ENCODE assay signal across 8 cellular contexts in the genomic region with DNA sequence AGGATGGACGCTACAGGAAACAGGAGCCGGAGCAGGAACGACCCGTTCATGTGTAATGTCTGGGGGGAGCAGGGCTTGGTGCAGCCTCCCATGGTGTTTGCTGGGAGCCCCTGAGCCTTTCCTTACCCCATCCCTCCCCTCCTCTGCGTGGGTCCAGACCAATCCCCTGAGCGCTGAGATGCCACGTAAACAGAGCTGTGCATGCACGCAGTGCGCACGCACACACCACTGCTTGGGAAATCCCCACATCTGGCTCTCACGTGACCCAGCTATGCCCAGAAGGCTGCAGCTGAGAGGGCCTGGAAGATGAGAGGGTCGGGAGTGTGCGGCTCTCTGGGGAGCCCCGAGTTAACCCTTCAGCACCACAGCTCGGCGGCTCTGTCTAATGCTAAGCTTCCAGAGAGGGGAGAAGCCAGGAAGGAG.
DNase-seq lines count a peak whose midpoint lies in the region; ATAC-seq and TF ChIP-seq lines count a peak whose summit lies in the region.

No MANE protein-coding gene starts in this region.

- 3 to 14% (median 8%) methylated on average over 13 to 16 of the region's 16 CpGs for WGBS in spleen, 5 donors

- peaks cover 23% of the 10 kb centered on the region for H3K4me1 Mint-ChIP-seq in T-helper 1 cell treated with Interleukin-12 subunit alpha and Interleukin-12 subunit beta and Interleukin-4 antibody, amounts not matched to agents 30 μg/mL and 1 μg/mL, for 36 hours (ENCODE audit: low read depth)
- H3K4me1 Mint-ChIP-seq in immature natural killer cell, result no peaks in the 10 kb centered on the region

- intact Hi-C loops in ascending aorta (cut with DNase I), result no loop called here
- intact Hi-C loops in spleen (cut with DNase I; ENCODE audit: low total_unique reads), result no loop called here

- no peaks in the 10 kb centered on the region for H3K27me3 ChIP-seq in ascending aorta
- H3K27me3 ChIP-seq in spleen (replicated peaks in 1 of 7), result no peaks in the 10 kb centered on the region

- no peaks in the 10 kb centered on the region for H3K9me3 Mint-ChIP-seq in T-helper 1 cell treated with Interleukin-12 subunit alpha and Interleukin-12 subunit beta and Interleukin-4 antibody, amounts not matched to agents 30 μg/mL and 1 μg/mL, for 36 hours
- H3K9me3 Mint-ChIP-seq in immature natural killer cell, result no peaks in the 10 kb centered on the region

- no peaks in the 10 kb centered on the region for H3K36me3 ChIP-seq in ascending aorta
- H3K36me3 ChIP-seq in spleen, result no peaks in the 10 kb centered on the region

- H3K4me1 ChIP-seq in ascending aorta (no peaks in the 10 kb centered on the region), spleen (peaks cover 19 to 47% (median 34%) of the 10 kb centered on the region in 6 donors)

- ATAC-seq in GM18868 (IDR thresholded peaks at IDR 0.05; ENCODE audit: unreplicated experiment), result peak; percentile 93
- ATAC-seq in HG03045 (IDR thresholded peaks at IDR 0.05; ENCODE audit: unreplicated experiment), result peak; percentile 79

- TF ChIP-seq CTCF in ascending aorta (IDR thresholded peaks at IDR 0.05), result no peak
- no peak for TF ChIP-seq CTCF in spleen (IDR thresholded peaks at IDR 0.05 in 8 of 11, conservative IDR thresholded peaks at IDR 0.05 in 3 of 11)

- no peak overlapping the region for H3K4me3 ChIP-seq in ascending aorta
- H3K4me3 ChIP-seq in spleen, result peak overlapping the region in 7 of 8 donors; percentile 5 to 59 (median 21)

- peak overlapping the region in 1 of 2 donors; percentile 31 for H3K27ac ChIP-seq in ascending aorta
- H3K27ac ChIP-seq in spleen, result peak overlapping the region; percentile 53 to 81 (median 74)

- peak overlapping the region; percentile 82 for H3K4me3 Mint-ChIP-seq in T-helper 1 cell treated with Interleukin-12 subunit alpha and Interleukin-12 subunit beta and Interleukin-4 antibody, amounts not matched to agents 30 μg/mL and 1 μg/mL, for 36 hours
- peak overlapping the region in 4 of 5 donors; percentile 13 to 77 (median 38) for H3K4me3 Mint-ChIP-seq in immature natural killer cell

- DNase-seq in ascending aorta (ENCODE audit: low spot score in 2 of 2), result peak; percentile 24 to 86
- DNase-seq in immature natural killer cell, result peak; percentile 28 to 82 (median 48)
- DNase-seq in spleen, result peak; percentile 92
- DNase-seq in NCI-H1092 treated with DMSO at 0.1 percent for 48 hours (lab: John Stamatoyannopoulos, UW), result no peak
- DNase-seq in NCI-H446 treated with DMSO at 0.1 percent for 48 hours (lab: John Stamatoyannopoulos, UW), result no peak

- H3K36me3 Mint-ChIP-seq in T-helper 1 cell treated with Interleukin-12 subunit alpha and Interleukin-12 subunit beta and Interleukin-4 antibody, amounts not matched to agents 30 μg/mL and 1 μg/mL, for 36 hours (ENCODE audit: low read depth), result no peaks in the 10 kb centered on the region
- no peaks in the 10 kb centered on the region for H3K36me3 Mint-ChIP-seq in immature natural killer cell

- peak overlapping the region; percentile 91 for H3K27ac Mint-ChIP-seq in T-helper 1 cell treated with Interleukin-12 subunit alpha and Interleukin-12 subunit beta and Interleukin-4 antibody, amounts not matched to agents 30 μg/mL and 1 μg/mL, for 36 hours
- peak overlapping the region in 5 of 6 donors; percentile 32 to 93 (median 74) for H3K27ac Mint-ChIP-seq in immature natural killer cell

- H3K27me3 Mint-ChIP-seq in T-helper 1 cell treated with Interleukin-12 subunit alpha and Interleukin-12 subunit beta and Interleukin-4 antibody, amounts not matched to agents 30 μg/mL and 1 μg/mL, for 36 hours (ENCODE audit: low read depth), result no peaks in the 10 kb centered on the region
- peaks cover 3 to 8% (median 6%) of the 10 kb centered on the region in 3 donors for H3K27me3 Mint-ChIP-seq in immature natural killer cell (ENCODE audit: low read depth in 3 of 3)

- TF ChIP-seq POLR2A in spleen (IDR thresholded peaks at IDR 0.05), result no peak

- H3K9me3 ChIP-seq in ascending aorta (no peaks in the 10 kb centered on the region), spleen (no peaks in the 10 kb centered on the region)

Comparison
In these comparisons a context has a peak if more than half of its experiments do, and no peak if none do; other contexts are left out.
1. DNase-seq: peak in ascending aorta (2 of 2), immature natural killer cell (3 of 3) and spleen (single experiment); none in NCI-H1092 treated with DMSO at 0.1 percent for 48 hours (single experiment) and NCI-H446 treated with DMSO at 0.1 percent for 48 hours (single experiment).
2. H3K4me3 ChIP-seq: peak in spleen (7 of 8); none in ascending aorta (0 of 2).